ENCODE assay signal across 8 cellular contexts in genomic region chr1:196609114-196609737, GRCh38. TPM values are rescaled to one million over a fixed set of nuclear protein-coding genes. Genes with fewer than 3 reads are reported as not detected.
DNase-seq lines count a peak whose midpoint lies in the region; ATAC-seq and TF ChIP-seq lines count a peak whose summit lies in the region.

No MANE protein-coding gene starts in this region.

- no peak for TF ChIP-seq CTCF in omental fat pad (IDR thresholded peaks at IDR 0.05)

- peak; percentile 79 for DNase-seq in NCI-H510A treated with DMSO at 0.1 percent for 48 hours (lab: John Stamatoyannopoulos, UW)
- DNase-seq in fibroblast of peridontal ligament (ENCODE audit: extremely low read depth): peak; percentile 16
- no peak for DNase-seq in omental fat pad (ENCODE audit: low spot score)
- no peak for DNase-seq in activated gamma-delta T cell (lab: John Stamatoyannopoulos, UW)
- no peak for DNase-seq in NCI-H2081 (lab: John Stamatoyannopoulos, UW)

- ATAC-seq in GM18870 (IDR thresholded peaks at IDR 0.05; ENCODE audit: unreplicated experiment) (peak; percentile 40), omental fat pad (ENCODE audit: low FRiP score) (peak; percentile 14), HG03439 (IDR thresholded peaks at IDR 0.05; ENCODE audit: unreplicated experiment) (no peak), GM18861 (IDR thresholded peaks at IDR 0.05; ENCODE audit: unreplicated experiment) (no peak)

RNA-seq across cellular contexts. Expression of gene KCNT2, which starts 1.0 kb away (rescaled TPM):
- 10 to 100 TPM in 2 of 4 donors, 1 to 10 TPM in 2; 1.6 to 20.9 (median 8.9) TPM for total RNA-seq in omental fat pad

RNA-seq across cellular contexts. Expression of gene CFH, which starts 42.6 kb away (rescaled TPM):
- 100 to 1,000 TPM in 3 of 4 donors, 10 to 100 TPM in 1; 65.1 to 285 (median 127) TPM for total RNA-seq in omental fat pad

Comparison
In these comparisons a context has a peak if more than half of its experiments do, and no peak if none do; other contexts are left out.
1. ATAC-seq: peak in GM18870 (single experiment) and omental fat pad (single experiment); none in HG03439 (single experiment) and GM18861 (single experiment).
2. DNase-seq: peak in NCI-H510A treated with DMSO at 0.1 percent for 48 hours (single experiment) and fibroblast of peridontal ligament (single experiment); none in omental fat pad (single experiment), activated gamma-delta T cell (single experiment) and NCI-H2081 (0 of 2).